Comparison of ENCODE assay signal across 9 cellular contexts in genomic region chr21:34351786-34352241, GRCh38. TPM values are rescaled to one million over a fixed set of nuclear protein-coding genes. Genes with fewer than 3 reads are reported as not detected.
A peak's percentile ranks its signal among the peaks of the same experiment; 100 is the strongest.
DNase-seq lines count a peak whose midpoint lies in the region; ATAC-seq, FAIRE-seq and TF ChIP-seq lines count a peak whose summit lies in the region.
"Had no signal": no experiment of that assay in that cellular context is flagged by ENCODE, and none has a peak within 500 bp of the region (broad histone marks: within the 10 kb centered on the region; RNA-seq: fewer than 3 reads in every experiment).

No MANE protein-coding gene starts in this region.

- TF ChIP-seq EP300 in stomach (IDR thresholded peaks at IDR 0.05) = no peak

- H3K9ac ChIP-seq in Karpas-422 (ENCODE audit: low read length) = no peak overlapping the region

- ATAC-seq in GM19397 (IDR thresholded peaks at IDR 0.05; ENCODE audit: unreplicated experiment) (peak; percentile 82), HG02610 (IDR thresholded peaks at IDR 0.05; ENCODE audit: unreplicated experiment) (no peak)

- H3K4me2 ChIP-seq in Karpas-422 (ENCODE audit: low read depth, low read length, poor library complexity, severe bottlenecking) = no peak overlapping the region
- no peak overlapping the region for H3K4me2 ChIP-seq in PC-9

- 20 to 26% (median 26%) methylated on average over 6 of the region's 6 CpGs for WGBS in stomach, 5 donors

- no peak overlapping the region for H3K4me3 ChIP-seq in Karpas-422 (ENCODE audit: low read length)
- no peak overlapping the region for H3K4me3 ChIP-seq in PC-9
- no peak overlapping the region for H3K4me3 ChIP-seq in cardiac fibroblast (replicated peaks in 1 of 2; ENCODE audit: low read depth in 2 of 2, low read length in 2 of 2)
- H3K4me3 ChIP-seq in stomach = no peak overlapping the region

- H3K79me2 ChIP-seq in Karpas-422 (ENCODE audit: low read length) (no peaks in the 10 kb centered on the region), PC-9 (ENCODE audit: low read depth) (no peaks in the 10 kb centered on the region)

- H3K9me2 ChIP-seq in Karpas-422 (replicated peaks; ENCODE audit: insufficient read depth, low read length) (no peaks in the 10 kb centered on the region), PC-9 (ENCODE audit: insufficient read depth) (no peaks in the 10 kb centered on the region)

- H3K36me3 ChIP-seq in Karpas-422 (ENCODE audit: insufficient read depth, low read length) (no peaks in the 10 kb centered on the region), PC-9 (ENCODE audit: low read depth) (no peaks in the 10 kb centered on the region), stomach (no peaks in the 10 kb centered on the region)

- H4K20me1 ChIP-seq in Karpas-422 (ENCODE audit: insufficient read depth, low read depth, low read length) (no peaks in the 10 kb centered on the region), PC-9 (ENCODE audit: insufficient read depth) (no peaks in the 10 kb centered on the region)

- no peak for DNase-seq in D721Med (ENCODE audit: insufficient read length, low spot score)
- DNase-seq in Karpas-422 = peak; percentile 86
- peak in 1 of 2 experiments; percentile 27 for DNase-seq in PC-9
- peak; percentile 35 to 36 for DNase-seq in cardiac fibroblast (ENCODE audit: low read depth in 2 of 2)
- DNase-seq in left kidney (ENCODE audit: low read depth, low spot score) = peak; percentile 87
- peak; percentile 61 for DNase-seq in stomach

- POLR2A ChIA-PET in PC-9 (lab: Charles Lee; ENCODE audit: unreplicated experiment) = no interaction called here

- intact Hi-C loops in PC-9 (cut with micrococcal nuclease; ENCODE audit: unreplicated experiment) = loop anchor here (1.0 kb wide), 1 partner anchor 429 kb away; no protein-coding TSS in a partner anchor
- intact Hi-C loops in stomach (cut with DNase I; ENCODE audit: low total_unique reads) = no loop called here

- TF ChIP-seq CTCF in D721Med (IDR thresholded peaks at IDR 0.05; ENCODE audit: insufficient read depth, missing control alignments) = peak; percentile 67
- TF ChIP-seq CTCF in PC-9 (conservative IDR thresholded peaks at IDR 0.05) = peak; percentile 60
- TF ChIP-seq CTCF in cardiac fibroblast (IDR thresholded peaks at IDR 0.05; ENCODE audit: low read depth, low read length) = peak; percentile 47
- TF ChIP-seq CTCF in stomach (IDR thresholded peaks at IDR 0.05) = peak in 5 of 7 experiments; percentile 40 to 83 (median 54)

- no peak overlapping the region for H2AFZ ChIP-seq in Karpas-422 (ENCODE audit: low read length)
- no peak overlapping the region for H2AFZ ChIP-seq in PC-9

- FAIRE-seq in D721Med (lab: Jason Lieb, UNC) = no peak

- no peaks in the 10 kb centered on the region for H3F3A ChIP-seq in PC-9 (ENCODE audit: insufficient read depth, low read depth)

- H3K4me1 ChIP-seq in Karpas-422 (ENCODE audit: low read length) (peaks cover 7% of the 10 kb centered on the region), PC-9 (replicated peaks; ENCODE audit: insufficient read depth) (no peaks in the 10 kb centered on the region), stomach (peaks cover 0 to 13% (median 4%) of the 10 kb centered on the region in 4 donors)

- H3K27me3 ChIP-seq in Karpas-422 (ENCODE audit: low read length) (no peaks in the 10 kb centered on the region), PC-9 (ENCODE audit: insufficient read depth, low read depth) (no peaks in the 10 kb centered on the region), stomach (peaks cover 0 to 6% (median 0%) of the 10 kb centered on the region in 3 donors)

- no peaks in the 10 kb centered on the region for H3K9me3 ChIP-seq in Karpas-422 (ENCODE audit: low read length)
- no peaks in the 10 kb centered on the region for H3K9me3 ChIP-seq in PC-9 (ENCODE audit: insufficient read depth, low read depth)
- no peaks in the 10 kb centered on the region for H3K9me3 ChIP-seq in stomach

- no peak for TF ChIP-seq POLR2A in stomach (IDR thresholded peaks at IDR 0.05)

- H3K27ac ChIP-seq in Karpas-422 (ENCODE audit: low read length) = no peak overlapping the region
- no peak overlapping the region for H3K27ac ChIP-seq in PC-9
- no peak overlapping the region for H3K27ac ChIP-seq in stomach

- CTCF ChIA-PET in PC-9 (lab: Charles Lee) = no interaction called here

- no TSS peak for BruUV-seq in PC-9 (replicated peaks; lab: Mats Ljungman, UMichigan)

RNA-seq across cellular contexts. Expression of gene KCNE2, which starts 12.0 kb away (rescaled TPM):
- total RNA-seq in Karpas-422 (2014; rRNA removed; shearing (Covaris generic); ENCODE audit: low replicate concordance) = not detected in 2 replicates
- total RNA-seq in PC-9 (2021) (not detected in 2 replicates), stomach (100 to 1,000 TPM in 2 of 5 donors, 10 to 100 TPM in 2, not detected in 1; 34.4 to 126 (median 77.2) TPM)
- 100 to 1,000 TPM; 235 to 294 (median 240) TPM for polyA plus RNA-seq in stomach
- total RNA-seq: T-helper 1 cell treated with Interleukin-12 subunit alpha and Interleukin-12 subunit beta and Interleukin-4 antibody, amounts not matched to agents 30 ng/mL and 1 ng/mL, for 36 hours had no signal

RNA-seq across cellular contexts. Expression of gene SMIM11, which starts 23.5 kb away (rescaled TPM):
- 3.5 and 13.5 TPM in 2 replicates for total RNA-seq in Karpas-422 (2014; rRNA removed; shearing (Covaris generic); ENCODE audit: low replicate concordance)
- total RNA-seq in PC-9 (2021) = 3.1 and 18.1 TPM in 2 replicates
- 10 to 100 TPM in 2 of 5 donors, 1 to 10 TPM in 2, not detected in 1; 1.2 to 29.5 (median 11.1) TPM for total RNA-seq in stomach
- 10 to 100 TPM in 2 of 3 donors, 1 to 10 TPM in 1; 8.4 to 20.9 (median 16.2) TPM for polyA plus RNA-seq in stomach
